In the genomic region with DNA sequence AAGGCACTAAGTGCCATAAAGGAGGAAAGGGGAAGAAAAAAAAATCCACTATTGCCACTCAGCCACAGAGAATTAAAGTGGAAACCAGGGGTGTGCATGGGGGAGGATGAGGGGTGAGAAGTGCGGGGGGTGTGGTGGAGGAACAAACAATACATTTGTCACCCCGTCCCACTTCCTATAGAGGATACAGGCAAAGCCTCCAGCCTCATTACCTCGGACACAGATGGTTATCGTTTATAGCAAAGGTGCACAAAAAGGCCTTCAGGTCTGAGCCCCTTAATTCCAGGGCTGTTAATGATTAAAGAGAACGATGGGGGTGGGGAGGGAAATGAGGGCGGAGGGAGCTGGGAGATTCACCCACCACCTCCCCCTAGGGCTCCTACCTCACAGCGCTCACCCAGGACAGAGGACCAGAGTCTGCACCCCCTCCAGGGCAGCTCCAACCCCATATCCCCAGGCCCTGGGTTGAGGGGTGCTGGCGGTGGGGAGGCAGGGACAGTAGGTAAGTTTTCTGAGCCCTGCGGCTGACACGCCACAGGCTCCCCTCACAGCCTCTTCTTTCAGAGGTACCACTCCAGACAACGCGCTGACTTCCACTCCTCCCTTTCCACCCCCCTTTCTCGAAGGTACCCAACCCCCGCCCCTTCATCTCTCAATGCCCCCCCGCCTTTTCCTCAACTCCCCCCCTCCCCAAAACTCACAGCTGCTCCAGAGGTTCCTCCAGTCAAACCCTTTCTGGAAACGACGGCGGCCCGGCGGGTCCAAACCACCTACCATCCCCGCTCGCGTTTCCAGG, we compare ENCODE assay signal across 1 cellular context.
TF ChIP-seq lines count a peak whose summit lies in the region.

No MANE protein-coding gene starts in this region.

TF ChIP-seq in WTC11, 78 proteins besides CTCF, POLR2A, EP300 and RAD21 (continued from another document):
- TF ChIP-seq, protein P1, sequence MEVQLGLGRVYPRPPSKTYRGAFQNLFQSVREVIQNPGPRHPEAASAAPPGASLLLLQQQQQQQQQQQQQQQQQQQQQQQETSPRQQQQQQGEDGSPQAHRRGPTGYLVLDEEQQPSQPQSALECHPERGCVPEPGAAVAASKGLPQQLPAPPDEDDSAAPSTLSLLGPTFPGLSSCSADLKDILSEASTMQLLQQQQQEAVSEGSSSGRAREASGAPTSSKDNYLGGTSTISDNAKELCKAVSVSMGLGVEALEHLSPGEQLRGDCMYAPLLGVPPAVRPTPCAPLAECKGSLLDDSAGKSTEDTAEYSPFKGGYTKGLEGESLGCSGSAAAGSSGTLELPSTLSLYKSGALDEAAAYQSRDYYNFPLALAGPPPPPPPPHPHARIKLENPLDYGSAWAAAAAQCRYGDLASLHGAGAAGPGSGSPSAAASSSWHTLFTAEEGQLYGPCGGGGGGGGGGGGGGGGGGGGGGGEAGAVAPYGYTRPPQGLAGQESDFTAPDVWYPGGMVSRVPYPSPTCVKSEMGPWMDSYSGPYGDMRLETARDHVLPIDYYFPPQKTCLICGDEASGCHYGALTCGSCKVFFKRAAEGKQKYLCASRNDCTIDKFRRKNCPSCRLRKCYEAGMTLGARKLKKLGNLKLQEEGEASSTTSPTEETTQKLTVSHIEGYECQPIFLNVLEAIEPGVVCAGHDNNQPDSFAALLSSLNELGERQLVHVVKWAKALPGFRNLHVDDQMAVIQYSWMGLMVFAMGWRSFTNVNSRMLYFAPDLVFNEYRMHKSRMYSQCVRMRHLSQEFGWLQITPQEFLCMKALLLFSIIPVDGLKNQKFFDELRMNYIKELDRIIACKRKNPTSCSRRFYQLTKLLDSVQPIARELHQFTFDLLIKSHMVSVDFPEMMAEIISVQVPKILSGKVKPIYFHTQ (CRISPR knock-in tag; IDR thresholded peaks at IDR 0.05), result no peak
- TF ChIP-seq, protein P2, sequence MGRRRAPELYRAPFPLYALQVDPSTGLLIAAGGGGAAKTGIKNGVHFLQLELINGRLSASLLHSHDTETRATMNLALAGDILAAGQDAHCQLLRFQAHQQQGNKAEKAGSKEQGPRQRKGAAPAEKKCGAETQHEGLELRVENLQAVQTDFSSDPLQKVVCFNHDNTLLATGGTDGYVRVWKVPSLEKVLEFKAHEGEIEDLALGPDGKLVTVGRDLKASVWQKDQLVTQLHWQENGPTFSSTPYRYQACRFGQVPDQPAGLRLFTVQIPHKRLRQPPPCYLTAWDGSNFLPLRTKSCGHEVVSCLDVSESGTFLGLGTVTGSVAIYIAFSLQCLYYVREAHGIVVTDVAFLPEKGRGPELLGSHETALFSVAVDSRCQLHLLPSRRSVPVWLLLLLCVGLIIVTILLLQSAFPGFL (CRISPR knock-in tag; IDR thresholded peaks at IDR 0.05; ENCODE audit: borderline replicate concordance), result no peak
- TF ChIP-seq, protein P3, sequence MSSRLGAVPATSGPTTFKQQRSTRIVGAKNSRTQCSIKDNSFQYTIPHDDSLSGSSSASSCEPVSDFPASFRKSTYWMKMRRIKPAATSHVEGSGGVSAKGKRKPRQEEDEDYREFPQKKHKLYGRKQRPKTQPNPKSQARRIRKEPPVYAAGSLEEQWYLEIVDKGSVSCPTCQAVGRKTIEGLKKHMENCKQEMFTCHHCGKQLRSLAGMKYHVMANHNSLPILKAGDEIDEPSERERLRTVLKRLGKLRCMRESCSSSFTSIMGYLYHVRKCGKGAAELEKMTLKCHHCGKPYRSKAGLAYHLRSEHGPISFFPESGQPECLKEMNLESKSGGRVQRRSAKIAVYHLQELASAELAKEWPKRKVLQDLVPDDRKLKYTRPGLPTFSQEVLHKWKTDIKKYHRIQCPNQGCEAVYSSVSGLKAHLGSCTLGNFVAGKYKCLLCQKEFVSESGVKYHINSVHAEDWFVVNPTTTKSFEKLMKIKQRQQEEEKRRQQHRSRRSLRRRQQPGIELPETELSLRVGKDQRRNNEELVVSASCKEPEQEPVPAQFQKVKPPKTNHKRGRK (CRISPR knock-in tag; IDR thresholded peaks at IDR 0.05; ENCODE audit: borderline replicate concordance), result no peak
- TF ChIP-seq, protein P4, sequence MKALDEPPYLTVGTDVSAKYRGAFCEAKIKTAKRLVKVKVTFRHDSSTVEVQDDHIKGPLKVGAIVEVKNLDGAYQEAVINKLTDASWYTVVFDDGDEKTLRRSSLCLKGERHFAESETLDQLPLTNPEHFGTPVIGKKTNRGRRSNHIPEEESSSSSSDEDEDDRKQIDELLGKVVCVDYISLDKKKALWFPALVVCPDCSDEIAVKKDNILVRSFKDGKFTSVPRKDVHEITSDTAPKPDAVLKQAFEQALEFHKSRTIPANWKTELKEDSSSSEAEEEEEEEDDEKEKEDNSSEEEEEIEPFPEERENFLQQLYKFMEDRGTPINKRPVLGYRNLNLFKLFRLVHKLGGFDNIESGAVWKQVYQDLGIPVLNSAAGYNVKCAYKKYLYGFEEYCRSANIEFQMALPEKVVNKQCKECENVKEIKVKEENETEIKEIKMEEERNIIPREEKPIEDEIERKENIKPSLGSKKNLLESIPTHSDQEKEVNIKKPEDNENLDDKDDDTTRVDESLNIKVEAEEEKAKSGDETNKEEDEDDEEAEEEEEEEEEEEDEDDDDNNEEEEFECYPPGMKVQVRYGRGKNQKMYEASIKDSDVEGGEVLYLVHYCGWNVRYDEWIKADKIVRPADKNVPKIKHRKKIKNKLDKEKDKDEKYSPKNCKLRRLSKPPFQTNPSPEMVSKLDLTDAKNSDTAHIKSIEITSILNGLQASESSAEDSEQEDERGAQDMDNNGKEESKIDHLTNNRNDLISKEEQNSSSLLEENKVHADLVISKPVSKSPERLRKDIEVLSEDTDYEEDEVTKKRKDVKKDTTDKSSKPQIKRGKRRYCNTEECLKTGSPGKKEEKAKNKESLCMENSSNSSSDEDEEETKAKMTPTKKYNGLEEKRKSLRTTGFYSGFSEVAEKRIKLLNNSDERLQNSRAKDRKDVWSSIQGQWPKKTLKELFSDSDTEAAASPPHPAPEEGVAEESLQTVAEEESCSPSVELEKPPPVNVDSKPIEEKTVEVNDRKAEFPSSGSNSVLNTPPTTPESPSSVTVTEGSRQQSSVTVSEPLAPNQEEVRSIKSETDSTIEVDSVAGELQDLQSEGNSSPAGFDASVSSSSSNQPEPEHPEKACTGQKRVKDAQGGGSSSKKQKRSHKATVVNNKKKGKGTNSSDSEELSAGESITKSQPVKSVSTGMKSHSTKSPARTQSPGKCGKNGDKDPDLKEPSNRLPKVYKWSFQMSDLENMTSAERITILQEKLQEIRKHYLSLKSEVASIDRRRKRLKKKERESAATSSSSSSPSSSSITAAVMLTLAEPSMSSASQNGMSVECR (CRISPR knock-in tag; IDR thresholded peaks at IDR 0.05; ENCODE audit: borderline replicate concordance), result no peak
TF ChIP-seq in WTC11: peak in this region for 0.
